15 cellular contexts compared by ENCODE assay signal in genomic region chr12:32367381-32367780, GRCh38.
"Had no signal": no experiment of that assay in that cellular context is flagged by ENCODE, and none has a peak within 500 bp of the region (broad histone marks: within the 10 kb centered on the region; RNA-seq: fewer than 3 reads in every experiment).

No MANE protein-coding gene starts in this region.

- H3K9me3 ChIP-seq: heart right ventricle, lower lobe of right lung, psoas muscle, uterus had no signal

- H3K27ac ChIP-seq: heart right ventricle, lower lobe of right lung, psoas muscle, uterus had no signal

- DNase-seq: activated CD4-positive, alpha-beta T cell treated with anti-CD3 and anti-CD28 coated beads for 1 hour; activated CD4-positive, alpha-beta T cell treated with anti-CD3 and anti-CD28 coated beads, Interleukin-2, amount 50 U/mL, for 48 hours; activated CD8-positive, alpha-beta memory T cell treated with anti-CD3 and anti-CD28 coated beads, Interleukin-2, amount 10 ng/mL, durations not matched to agents 7 days and 5 days; activated effector memory CD4-positive, alpha-beta T cell treated with anti-CD3 and anti-CD28 coated beads, Interleukin-2, amount 50 U/mL, for 16 hours; activated T-cell treated with anti-CD3 and anti-CD28 coated beads, Interleukin-2, amount 50 U/mL, for 4 hours; amniotic stem cell; heart right ventricle; lower lobe of right lung; midbrain; naive thymus-derived CD4-positive, alpha-beta T cell; occipital lobe; psoas muscle; stimulated activated CD4-positive, alpha-beta T cell treated with anti-CD3 and anti-CD28 coated beads, Interleukin-2, amount 100 ng/mL, for 48 hours; stimulated activated naive CD8-positive, alpha-beta T cell treated with anti-CD3 and anti-CD28 coated beads, Interleukin-15, amount 100 ng/mL, for 72 hours; uterus had no signal

- H3K27me3 ChIP-seq: heart right ventricle, uterus had no signal

- H3K4me3 ChIP-seq: heart right ventricle, lower lobe of right lung, psoas muscle, uterus had no signal

- H3K36me3 ChIP-seq: lower lobe of right lung, uterus had no signal

- H3K4me1 ChIP-seq: lower lobe of right lung, psoas muscle, uterus had no signal
